ENCODE assay signal across 12 cellular contexts in genomic region chr9:95757026-95757425, GRCh38.
A peak's percentile ranks its signal among the peaks of the same experiment; 100 is the strongest.
DNase-seq lines count a peak whose midpoint lies in the region; ATAC-seq, FAIRE-seq and TF ChIP-seq lines count a peak whose summit lies in the region.
"Had no signal": no experiment of that assay in that cellular context is flagged by ENCODE, and none has a peak within 500 bp of the region (broad histone marks: within the 10 kb centered on the region; RNA-seq: fewer than 3 reads in every experiment).

No MANE protein-coding gene starts in this region.

- H3K4me1 ChIP-seq in SK-N-SH (ENCODE audit: control insufficient read depth in 1 of 2, insufficient read depth in 2 of 2, low read depth in 1 of 2, low read length in 1 of 2) = peaks cover 8 to 36% of the 10 kb centered on the region in 2 experiments; a peak in 3 of 4 replicates
- peaks cover 38% of the 10 kb centered on the region for H3K4me1 ChIP-seq in HepG2 (ENCODE audit: insufficient read depth, low read length)
- no peaks in the 10 kb centered on the region for H3K4me1 ChIP-seq in aorta (ENCODE audit: control insufficient read depth in 1 of 2, insufficient read depth in 2 of 2, low read length in 2 of 2)
- H3K4me1 ChIP-seq in mesendoderm (ENCODE audit: control insufficient read depth, low read depth, low read length) = peaks cover 15% of the 10 kb centered on the region

- intact Hi-C loops in HepG2 (cut with micrococcal nuclease; ENCODE audit: unreplicated experiment) = no loop called here
- intact Hi-C loops in aorta (cut with DNase I) = no loop called here

- DNase-seq in SK-N-SH (no peak), dedifferentiated amniotic fluid mesenchymal stem cell (ENCODE audit: extremely low spot score) (peak; percentile 83), HepG2 (ENCODE audit: low spot score) (no peak), aorta (no peak), ureter (ENCODE audit: low spot score) (no peak), mesendoderm (no peak)
- DNase-seq: activated T-cell treated with anti-CD3 and anti-CD28 coated beads, Interleukin-2, amount 50 U/mL, for 72 hours; mucosa of descending colon had no signal

- TF ChIP-seq RAD21 in SK-N-SH (IDR thresholded peaks at IDR 0.05; ENCODE audit: low read length) = no peak
- TF ChIP-seq RAD21 in HepG2 (CRISPR knock-in tag; IDR thresholded peaks at IDR 0.05) = no peak

- no peak overlapping the region for H3K23ac ChIP-seq in mesendoderm (ENCODE audit: low read length)

- 64% methylated on average over 4 of the region's 4 CpGs for WGBS in SK-N-SH (ENCODE audit: low lambda C conversion rate)
- WGBS in HepG2 (ENCODE audit: low lambda C conversion rate) = 29% methylated on average over 4 of the region's 4 CpGs
- 16 to 25% methylated on average over 4 of the region's 4 CpGs for WGBS in aorta, 2 donors
- no CpG with 5 or more reads among the region's 4 CpGs for WGBS in mesendoderm (ENCODE audit: extremely low coverage, insufficient coverage, low lambda C conversion rate)

- no peak overlapping the region for H3K4me3 ChIP-seq in SK-N-SH (ENCODE audit: low read depth in 2 of 2, low read length in 1 of 2)
- H3K4me3 ChIP-seq in HepG2 (replicated peaks in 1 of 3; ENCODE audit: insufficient read depth in 1 of 3, low read depth in 2 of 3, low read length in 3 of 3) = no peak overlapping the region
- H3K4me3 ChIP-seq in aorta (ENCODE audit: low read length in 2 of 2) = no peak overlapping the region
- no peak overlapping the region for H3K4me3 ChIP-seq in mesendoderm (ENCODE audit: low read length)
- H3K4me3 ChIP-seq: mucosa of descending colon had no signal

- TF ChIP-seq POLR2A in HepG2 (IDR thresholded peaks at IDR 0.05; ENCODE audit: insufficient read depth in 1 of 2, low read depth in 2 of 2, low read length in 2 of 2) = no peak

- H3K4ac ChIP-seq in mesendoderm (ENCODE audit: low read depth, low read length) = no peak overlapping the region

- peak; percentile 65; the same call in 2 of the 3 replicates for ATAC-seq in SK-N-SH treated with all-trans-retinoic acid at 6 μM for 48 hours
- no peak for ATAC-seq in HepG2
- peak; percentile 59 for ATAC-seq in aorta (ENCODE audit: low FRiP score)
- no peak for ATAC-seq in GM19035 (IDR thresholded peaks at IDR 0.05; ENCODE audit: unreplicated experiment)
- ATAC-seq: activated T-cell treated with anti-CD3 and anti-CD28 coated beads, Interleukin-2, amount 50 U/mL, for 72 hours; mucosa of descending colon had no signal

- TF ChIP-seq EP300 in SK-N-SH (IDR thresholded peaks at IDR 0.05; ENCODE audit: borderline replicate concordance in 1 of 2, low read depth in 1 of 2, low read length in 1 of 2) = no peak
- TF ChIP-seq EP300 in HepG2 (IDR thresholded peaks at IDR 0.05; ENCODE audit: low read depth in 2 of 2, low read length in 2 of 2) = no peak
- no peak for TF ChIP-seq EP300 in HepG2 (CRISPR knock-in tag; IDR thresholded peaks at IDR 0.05; ENCODE audit: borderline replicate concordance)

- H2AFZ ChIP-seq in SK-N-SH (ENCODE audit: low read depth) (no peak overlapping the region), HepG2 (ENCODE audit: low read length) (no peak overlapping the region)

- in situ Hi-C loops in HepG2 (cut with HindIII; ENCODE audit: extremely low pct_ligation_motif_present, low pct_unique_long_range_greater_than_20kb) = no loop called here

- TF ChIP-seq CTCF in SK-N-SH (IDR thresholded peaks at IDR 0.05) (no peak), HepG2 (CRISPR knock-in tag; IDR thresholded peaks at IDR 0.05) (no peak)

- POLR2A ChIA-PET in SK-N-SH (lab: Yijun Ruan, JAX) (no interaction called here), HepG2 (lab: Yijun Ruan, JAX) (no interaction called here)

- no peak overlapping the region for H3K56ac ChIP-seq in mesendoderm (ENCODE audit: low read length)

- no peaks in the 10 kb centered on the region for H3K79me1 ChIP-seq in mesendoderm (ENCODE audit: low read length)

- H3K27ac ChIP-seq in SK-N-SH (ENCODE audit: low read depth in 2 of 2, low read length in 1 of 2) = no peak overlapping the region
- no peak overlapping the region for H3K27ac ChIP-seq in HepG2 (ENCODE audit: extremely low read length, insufficient read depth, low read length)
- H3K27ac ChIP-seq in aorta (ENCODE audit: low read depth in 1 of 2, low read length in 2 of 2) = no peak overlapping the region
- H3K27ac ChIP-seq in mesendoderm (ENCODE audit: low read depth, low read length) = no peak overlapping the region
- H3K27ac ChIP-seq: 22Rv1, VCaP had no signal

- H3K79me2 ChIP-seq in SK-N-SH (ENCODE audit: insufficient read depth) (no peaks in the 10 kb centered on the region), HepG2 (ENCODE audit: insufficient read depth, low read length) (no peaks in the 10 kb centered on the region), mesendoderm (ENCODE audit: control insufficient read depth, insufficient read depth, low read length) (no peaks in the 10 kb centered on the region)

- no peak overlapping the region for H4K5ac ChIP-seq in mesendoderm (ENCODE audit: low read length)

- H2AK5ac ChIP-seq in mesendoderm (ENCODE audit: low read length) = no peak overlapping the region

- H3K9me2 ChIP-seq in SK-N-SH = no peaks in the 10 kb centered on the region

- no peaks in the 10 kb centered on the region for H3K27me3 ChIP-seq in SK-N-SH (ENCODE audit: insufficient read depth)
- peaks cover 0 to 3% of the 10 kb centered on the region in 2 experiments; a peak in 1 of 5 replicates for H3K27me3 ChIP-seq in HepG2 (ENCODE audit: control insufficient read depth in 1 of 2, insufficient read depth in 2 of 2, low read length in 2 of 2)
- no peaks in the 10 kb centered on the region for H3K27me3 ChIP-seq in aorta (ENCODE audit: control insufficient read depth in 1 of 2, insufficient read depth in 2 of 2, low read length in 1 of 2)
- no peaks in the 10 kb centered on the region for H3K27me3 ChIP-seq in mesendoderm (ENCODE audit: insufficient read depth, low read length, poor library complexity)

- H3K36me3 ChIP-seq in SK-N-SH (replicated peaks in 1 of 2; ENCODE audit: control insufficient read depth in 1 of 2, insufficient read depth in 2 of 2, low read length in 1 of 2) (no peaks in the 10 kb centered on the region), HepG2 (replicated peaks in 1 of 2; ENCODE audit: control insufficient read depth in 1 of 2, insufficient read depth in 2 of 2, low read length in 2 of 2) (no peaks in the 10 kb centered on the region), aorta (ENCODE audit: control insufficient read depth in 1 of 2, insufficient read depth in 2 of 2, low read length in 1 of 2) (no peaks in the 10 kb centered on the region), mesendoderm (ENCODE audit: control insufficient read depth, insufficient read depth, low read length) (no peaks in the 10 kb centered on the region)

- H3K9me3 ChIP-seq in SK-N-SH (no peaks in the 10 kb centered on the region), HepG2 (ENCODE audit: low read length) (no peaks in the 10 kb centered on the region), aorta (ENCODE audit: control insufficient read depth, low read length) (no peaks in the 10 kb centered on the region)
- H3K9me3 ChIP-seq: mucosa of descending colon had no signal

- no TSS peak for BruUV-seq in HepG2 (replicated peaks; lab: Mats Ljungman, UMichigan)

- no peak overlapping the region for H3K18ac ChIP-seq in mesendoderm (ENCODE audit: low read length)

- H2BK15ac ChIP-seq in mesendoderm (replicated peaks; ENCODE audit: low read depth) = no peak overlapping the region

- FAIRE-seq in HepG2 (lab: Jason Lieb, UNC) = no peak

- H3F3A ChIP-seq in SK-N-SH (replicated peaks; ENCODE audit: insufficient read depth) = no peaks in the 10 kb centered on the region

- H4K20me1 ChIP-seq in SK-N-SH (ENCODE audit: insufficient read depth) (no peaks in the 10 kb centered on the region), HepG2 (ENCODE audit: insufficient read depth, low read length) (no peaks in the 10 kb centered on the region)

- H2BK5ac ChIP-seq in mesendoderm (ENCODE audit: low read length) = no peak overlapping the region

- H4K8ac ChIP-seq in mesendoderm (ENCODE audit: low read depth, low read length) = no peak overlapping the region

- no peak overlapping the region for H2BK120ac ChIP-seq in mesendoderm (ENCODE audit: low read depth, low read length)

- CTCF ChIA-PET in SK-N-SH (lab: Yijun Ruan, JAX) (interaction anchor here (0.9 kb wide), 1 partner anchor 14 kb away, joined by 3 read pairs; no protein-coding TSS in a partner anchor), HepG2 (lab: Yijun Ruan, JAX; ENCODE audit: low intra/inter-chr PET ratio, low total read pairs) (no interaction called here)

- H3K4me2 ChIP-seq in SK-N-SH = no peak overlapping the region
- no peak overlapping the region for H3K4me2 ChIP-seq in HepG2 (ENCODE audit: low read depth, low read length)
- no peak overlapping the region for H3K4me2 ChIP-seq in mesendoderm (ENCODE audit: low read length)

- H3K9ac ChIP-seq in SK-N-SH (no peak overlapping the region), HepG2 (ENCODE audit: insufficient read depth, low read depth, low read length) (no peak overlapping the region), mesendoderm (ENCODE audit: low read length) (no peak overlapping the region)

TF ChIP-seq in SK-N-SH treated with all-trans-retinoic acid at 6 μM for 48 hours, 23 proteins besides CTCF, POLR2A, EP300 and RAD21 (continues in another document):
- no peak for TF ChIP-seq TCF4 (CRISPR knock-in tag; IDR thresholded peaks at IDR 0.05; ENCODE audit: borderline replicate concordance)
- TF ChIP-seq ZC3H10 (CRISPR knock-in tag; IDR thresholded peaks at IDR 0.05) = no peak

TF ChIP-seq in SK-N-SH, 30 proteins besides CTCF, POLR2A, EP300 and RAD21 (continues in another document):
- TF ChIP-seq JUND (IDR thresholded peaks at IDR 0.05) (no peak), FOXJ3 (CRISPR knock-in tag; IDR thresholded peaks at IDR 0.05) (no peak), TAF1 (IDR thresholded peaks at IDR 0.05; ENCODE audit: borderline replicate concordance, low read depth, low read length) (no peak), NRF1 (IDR thresholded peaks at IDR 0.05; ENCODE audit: low read depth, low read length) (no peak), GABPA (IDR thresholded peaks at IDR 0.05; ENCODE audit: low read depth) (no peak), MAX (IDR thresholded peaks at IDR 0.05; ENCODE audit: low read depth) (no peak)

TF ChIP-seq in HepG2, 621 proteins besides CTCF, POLR2A, EP300 and RAD21:
- 0 out of 2 replicates have a peak, but pooled peaks have one; percentile 7 for TF ChIP-seq CREB1 (IDR thresholded peaks at IDR 0.05)
- TF ChIP-seq CREB1 (CRISPR knock-in tag; IDR thresholded peaks at IDR 0.05) = no peak
- no peak for TF ChIP-seq MYC (CRISPR knock-in tag; IDR thresholded peaks at IDR 0.05; ENCODE audit: borderline replicate concordance)

Comparison
In these comparisons a context has a peak if more than half of its experiments do, and no peak if none do; other contexts are left out.
1. ATAC-seq: peak in SK-N-SH treated with all-trans-retinoic acid at 6 μM for 48 hours (single experiment) and aorta (single experiment); none in HepG2 (single experiment) and GM19035 (single experiment).